8 cellular contexts compared by ENCODE assay signal in genomic region chr2:176128172-176129012, GRCh38. TPM values are rescaled to one million over a fixed set of nuclear protein-coding genes. Genes with fewer than 3 reads are reported as not detected.
A peak's percentile ranks its signal among the peaks of the same experiment; 100 is the strongest.
DNase-seq lines count a peak whose midpoint lies in the region; ATAC-seq and TF ChIP-seq lines count a peak whose summit lies in the region.

No MANE protein-coding gene starts in this region.

- peak overlapping the region; percentile 63 for H3K4me3 ChIP-seq in epithelial cell of proximal tubule (ENCODE audit: low read depth, low read length)

- intact Hi-C loops in posterior vena cava (cut with DNase I), result loop anchor here (2.0 to 5.0 kb wide), 4 partner anchors 684 to 1034 kb away; no protein-coding TSS in a partner anchor

- ATAC-seq in GM21717 (IDR thresholded peaks at IDR 0.05; ENCODE audit: unreplicated experiment), result no peak
- no peak for ATAC-seq in HG02610 (IDR thresholded peaks at IDR 0.05; ENCODE audit: unreplicated experiment)
- ATAC-seq in HG02623 (IDR thresholded peaks at IDR 0.05; ENCODE audit: unreplicated experiment), result no peak

- peak overlapping the region; percentile 32; the same call in 1 of the 2 replicates for H3K9ac ChIP-seq in ES-I3 (ENCODE audit: low read depth, low read length)

- no peak for TF ChIP-seq CTCF in epithelial cell of proximal tubule (conservative IDR thresholded peaks at IDR 0.05; ENCODE audit: low read depth, low read length)

- DNase-seq in NCI-H2227 treated with DMSO at 0.1 percent for 48 hours (lab: John Stamatoyannopoulos, UW), result peak; percentile 51
- no peak for DNase-seq in epithelial cell of proximal tubule (ENCODE audit: low read depth)
- DNase-seq in posterior vena cava (ENCODE audit: low spot score), result peak; percentile 83
- no peak for DNase-seq in stimulated activated naive CD4-positive, alpha-beta T cell (lab: John Stamatoyannopoulos, UW)

- 0 out of 2 replicates have a peak, but pooled peaks cover 3% of the 10 kb centered on the region for H3K4me1 ChIP-seq in ES-I3 (ENCODE audit: insufficient read depth, low read length)

- H3K9me3 ChIP-seq in ES-I3 (ENCODE audit: control insufficient read depth, insufficient read depth, low read length), result no peaks in the 10 kb centered on the region

- H3K36me3 ChIP-seq in ES-I3 (ENCODE audit: insufficient read depth, low read length), result no peaks in the 10 kb centered on the region

RNA-seq across cellular contexts. Expression of gene HOXD8, which starts 1.1 kb away (rescaled TPM):
- total RNA-seq in epithelial cell of proximal tubule, result 18.0 and 26.5 TPM in 2 replicates
- 10 to 100 TPM; 30.6 to 31.3 TPM for total RNA-seq in posterior vena cava

RNA-seq across cellular contexts. Expression of gene HOXD9, which starts 5.9 kb away (rescaled TPM):
- total RNA-seq in epithelial cell of proximal tubule (9.8 and 11.5 TPM in 2 replicates), posterior vena cava (10 to 100 TPM in 1 of 2 donors, 1 to 10 TPM in 1; 7.9 to 12.0 TPM)

RNA-seq across cellular contexts. Expression of gene HOXD10, which starts 11.8 kb away (rescaled TPM):
- total RNA-seq in epithelial cell of proximal tubule, result 14.3 and 18.8 TPM in 2 replicates
- total RNA-seq in posterior vena cava, result 10 to 100 TPM in 1 of 2 donors, 1 to 10 TPM in 1; 1.6 to 10.1 TPM

RNA-seq across cellular contexts. Expression of gene HOXD11, which starts 21.3 kb away (rescaled TPM):
- 17.5 and 25.1 TPM in 2 replicates for total RNA-seq in epithelial cell of proximal tubule
- 1 to 10 TPM in 1 of 2 donors, under 1 TPM in 1; 0.32 to 5.3 TPM for total RNA-seq in posterior vena cava

RNA-seq across cellular contexts. Expression of gene HOXD4, which starts 23.0 kb away (rescaled TPM):
- 26.0 and 28.0 TPM in 2 replicates for total RNA-seq in epithelial cell of proximal tubule
- total RNA-seq in posterior vena cava, result 1 to 10 TPM; 7.2 to 9.9 TPM

Comparison
In these comparisons a context has a peak if more than half of its experiments do, and no peak if none do; other contexts are left out.
1. DNase-seq: peak in NCI-H2227 treated with DMSO at 0.1 percent for 48 hours (single experiment) and posterior vena cava (single experiment); none in epithelial cell of proximal tubule (single experiment) and stimulated activated naive CD4-positive, alpha-beta T cell (0 of 6).